Comparison of ENCODE assay signal across 13 cellular contexts in the genomic region with DNA sequence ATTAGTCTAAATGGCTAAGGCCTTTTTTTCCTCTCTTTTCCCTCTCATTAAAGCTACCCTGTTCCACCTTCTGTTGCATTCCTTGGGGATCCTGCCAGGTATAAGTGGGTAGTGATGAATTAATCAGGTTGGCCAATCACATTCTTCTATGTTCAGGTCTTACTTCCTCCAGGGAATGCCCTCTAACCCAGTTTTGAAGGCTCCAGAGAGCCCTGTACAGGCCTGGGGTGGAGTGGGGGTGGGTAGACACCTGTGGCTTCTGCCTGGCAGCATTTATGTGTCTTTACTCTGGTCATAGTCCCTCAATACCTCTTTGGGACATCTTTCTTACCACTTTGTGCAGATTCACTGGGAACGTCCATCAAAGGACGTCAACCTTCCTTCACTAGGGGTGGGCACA. TPM values are rescaled to one million over a fixed set of nuclear protein-coding genes. Genes with fewer than 3 reads are reported as not detected.
"Had no signal": no experiment of that assay in that cellular context is flagged by ENCODE, and none has a peak within 500 bp of the region (broad histone marks: within the 10 kb centered on the region; RNA-seq: fewer than 3 reads in every experiment).

No MANE protein-coding gene starts in this region.

- H3K4me3 Mint-ChIP-seq: endodermal cell; naive thymus-derived CD4-positive, alpha-beta T cell had no signal

- H3K9me3 Mint-ChIP-seq: endodermal cell had no signal

- H3K9me3 ChIP-seq: adrenal gland, psoas muscle had no signal

- H3K4me1 Mint-ChIP-seq: naive thymus-derived CD4-positive, alpha-beta T cell had no signal

- H3K27me3 ChIP-seq: adrenal gland had no signal

- H3K36me3 Mint-ChIP-seq: naive thymus-derived CD4-positive, alpha-beta T cell had no signal

- H3K27ac Mint-ChIP-seq: endodermal cell; naive thymus-derived CD4-positive, alpha-beta T cell had no signal

- H3K36me3 ChIP-seq: adrenal gland had no signal

- H3K4me3 ChIP-seq: adrenal gland, psoas muscle had no signal

- DNase-seq: activated naive CD4-positive, alpha-beta T cell treated with anti-CD3 and anti-CD28 coated beads, Interleukin-2, amount 50 U/mL, for 16 hours; activated T-cell treated with anti-CD3 and anti-CD28 coated beads, Interleukin-2, amount 50 U/mL, for 1 hour; dermis blood vessel endothelial cell; endodermal cell; midbrain; naive thymus-derived CD4-positive, alpha-beta T cell; occipital lobe; psoas muscle; stimulated activated CD4-positive, alpha-beta T cell treated with anti-CD3 and anti-CD28 coated beads, Interleukin-2, amount 100 ng/mL, for 48 hours; stimulated activated naive CD8-positive, alpha-beta T cell treated with anti-CD3 and anti-CD28 coated beads, Interleukin-15, Interleukin-2, amounts not matched to agents 100 U/mL and 50 U/mL, for 24 hours; T-helper 2 cell had no signal

- ATAC-seq: activated CD4-positive, CD25-positive, alpha-beta regulatory T cell treated with anti-CD3 and anti-CD28 coated beads, Interleukin-2, amount 50 U/mL, for 24 hours; naive thymus-derived CD4-positive, alpha-beta T cell; psoas muscle; stimulated activated naive CD8-positive, alpha-beta T cell treated with anti-CD3 and anti-CD28 coated beads, Interleukin-15, Interleukin-2, amounts not matched to agents 100 U/mL and 50 U/mL, for 24 hours had no signal

- H3K27ac ChIP-seq: adrenal gland, psoas muscle had no signal

- H3K4me1 ChIP-seq: adrenal gland had no signal

RNA-seq across cellular contexts. Expression of a gene that starts 28.4 kb away (rescaled TPM):
- total RNA-seq: naive thymus-derived CD4-positive, alpha-beta T cell had no signal
